ENCODE assay signal across 8 cellular contexts in the genomic region with DNA sequence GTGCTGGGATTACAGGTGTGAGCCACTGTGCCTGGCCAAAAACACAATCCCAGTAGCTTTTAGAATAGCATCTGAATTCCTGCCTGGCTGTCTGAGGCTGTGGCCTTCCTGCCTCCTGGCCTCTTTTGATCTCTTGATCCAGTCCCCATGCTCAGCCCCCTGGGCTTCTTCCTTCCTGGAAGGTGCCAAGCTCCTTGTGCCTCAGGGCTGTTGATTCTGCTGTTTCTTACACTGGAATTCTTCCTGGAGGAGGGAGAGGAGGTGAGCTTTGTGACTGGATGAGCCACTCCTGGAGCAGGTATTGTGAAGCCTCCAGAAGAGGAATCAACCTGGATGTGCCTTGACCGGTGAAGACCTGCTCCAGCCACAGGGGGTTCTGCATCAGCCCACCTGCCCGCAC.
"Had no signal": no experiment of that assay in that cellular context is flagged by ENCODE, and none has a peak within 500 bp of the region (broad histone marks: within the 10 kb centered on the region; RNA-seq: fewer than 3 reads in every experiment).

No MANE protein-coding gene starts in this region.

- ATAC-seq: HepG2, K562 had no signal

- DNase-seq: IMR-90, KBM-7, KG1 had no signal

- H3K4me3 Mint-ChIP-seq: IgD-negative memory B cell had no signal

- H3K4me2 ChIP-seq: KMS-11 had no signal

- H3K36me3 Mint-ChIP-seq: IgD-negative memory B cell had no signal

- H3K9ac ChIP-seq: KMS-11 had no signal

- H3K27ac ChIP-seq: HL-60, KMS-11 had no signal

- H3K27ac Mint-ChIP-seq: IgD-negative memory B cell had no signal

- H3K4me3 ChIP-seq: K562 had no signal
